18 cellular contexts compared by ENCODE assay signal in genomic region chr1:174200746-174201145, GRCh38.
"Had no signal": no experiment of that assay in that cellular context is flagged by ENCODE, and none has a peak within 500 bp of the region (broad histone marks: within the 10 kb centered on the region; RNA-seq: fewer than 3 reads in every experiment).

No MANE protein-coding gene starts in this region.

- H3K4me3 Mint-ChIP-seq: activated CD4-positive, alpha-beta memory T cell treated with anti-CD3 and anti-CD28 coated beads for 36 hours; nephron; T-cell; type B pancreatic cell had no signal

- H3K4me1 Mint-ChIP-seq: nephron had no signal

- H3K27ac Mint-ChIP-seq: activated CD4-positive, alpha-beta memory T cell treated with anti-CD3 and anti-CD28 coated beads for 36 hours; nephron; T-cell; type B pancreatic cell had no signal

- H3K9me3 Mint-ChIP-seq: activated CD4-positive, alpha-beta memory T cell treated with anti-CD3 and anti-CD28 coated beads for 36 hours had no signal

- ATAC-seq: body of pancreas, foreskin keratinocyte, left lung, psoas muscle had no signal

- H3K4me3 ChIP-seq: body of pancreas, cardiac muscle cell, left lung, ovary, psoas muscle, right atrium auricular region, thoracic aorta, vagina had no signal

- H3K27me3 Mint-ChIP-seq: activated CD4-positive, alpha-beta memory T cell treated with anti-CD3 and anti-CD28 coated beads for 36 hours; T-cell; type B pancreatic cell had no signal

- DNase-seq: activated CD4-positive, alpha-beta memory T cell treated with anti-CD3 and anti-CD28 coated beads for 36 hours; activated T-cell treated with anti-CD3 and anti-CD28 coated beads, Interleukin-2, amount 50 U/mL, for 1 hour; anterior cingulate cortex; body of pancreas; foreskin keratinocyte; left lung; ovary; stimulated activated CD4-positive, alpha-beta T cell treated with anti-CD3 and anti-CD28 coated beads, Interleukin-4, amount 100 ng/mL, for 24 hours; stimulated activated naive CD4-positive, alpha-beta T cell treated with Interleukin-2 at 50 U/mL for 16 hours; T-helper 9 cell had no signal
